Comparison of ENCODE assay signal across 10 cellular contexts in the genomic region with DNA sequence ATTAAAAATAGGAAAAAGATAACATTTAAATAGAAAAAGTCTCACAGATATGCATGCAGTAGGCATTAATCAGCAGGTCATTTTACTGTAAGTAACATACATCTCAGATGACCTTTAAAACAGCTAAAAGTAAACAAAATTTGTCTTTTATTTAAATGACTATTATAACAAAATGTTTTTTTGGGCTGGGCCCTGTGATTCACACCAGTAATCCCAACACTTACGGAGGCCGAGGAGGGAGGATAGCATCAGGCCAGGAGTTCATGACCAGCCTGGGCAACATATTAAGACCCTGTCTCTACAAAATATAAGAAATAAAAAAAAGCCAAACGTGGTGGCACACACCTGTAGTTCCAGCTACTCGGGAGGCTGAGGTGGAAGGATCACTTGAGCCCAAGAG. TPM values are rescaled to one million over a fixed set of nuclear protein-coding genes. Genes with fewer than 3 reads are reported as not detected.
DNase-seq lines count a peak whose midpoint lies in the region; ATAC-seq and TF ChIP-seq lines count a peak whose summit lies in the region.
"Had no signal": no experiment of that assay in that cellular context is flagged by ENCODE, and none has a peak within 500 bp of the region (broad histone marks: within the 10 kb centered on the region; RNA-seq: fewer than 3 reads in every experiment).

No MANE protein-coding gene starts in this region.

- H2BK12ac ChIP-seq in H9 (ENCODE audit: insufficient read length, low read depth, low read length) = peak overlapping the region; percentile 37

- H2AK5ac ChIP-seq in H9 (ENCODE audit: insufficient read length, low read length) = no peak overlapping the region

- H3K4ac ChIP-seq in H9 (ENCODE audit: low read depth, low read length) = no peak overlapping the region; the same call in 1 of the 2 replicates

- H3K9ac ChIP-seq in H9 (ENCODE audit: extremely low read depth, insufficient read length, low read length) = no peak overlapping the region

- H3K56ac ChIP-seq in H9 (ENCODE audit: insufficient read length, low read depth, low read length) = no peak overlapping the region

- H3K4me2 ChIP-seq in H9 (ENCODE audit: insufficient read depth, insufficient read length, low read length) = no peak overlapping the region

- H2BK20ac ChIP-seq in H9 (ENCODE audit: low read depth, low read length, poor library complexity, severe bottlenecking) = no peak overlapping the region

- H3K4me3 ChIP-seq in ascending aorta (no peak overlapping the region), lower lobe of right lung (no peak overlapping the region)

- H4K5ac ChIP-seq in H9 (ENCODE audit: insufficient read length, low read depth, low read length) = no peak overlapping the region

- no peak overlapping the region for H3K27ac ChIP-seq in H9 (ENCODE audit: insufficient read length, low read depth, low read length)
- H3K27ac ChIP-seq in ascending aorta = peak overlapping the region; percentile 89 to 91
- H3K27ac ChIP-seq in lower lobe of right lung = peak overlapping the region; percentile 87

- H3K23me2 ChIP-seq in H9 (ENCODE audit: insufficient read length, low read depth, low read length, poor library complexity, severe bottlenecking) = no peaks in the 10 kb centered on the region

- H4K20me1 ChIP-seq in H9 (ENCODE audit: control insufficient read depth, insufficient read depth, insufficient read length) = no peaks in the 10 kb centered on the region

- no peaks in the 10 kb centered on the region for H3K79me1 ChIP-seq in H9 (ENCODE audit: insufficient read depth, low read depth, low read length, poor library complexity, severe bottlenecking)

- peaks cover 0 to 4% (median 0%) of the 10 kb centered on the region in 3 experiments; a peak in 1 of 7 replicates for H3K36me3 Mint-ChIP-seq in H9 (ENCODE audit: insufficient read depth in 1 of 3, low read depth in 3 of 3)
- H3K36me3 Mint-ChIP-seq in stimulated activated memory B cell treated with anti-CD40 and anti-IgM and Interleukin-4, amounts not matched to agents 10 μg/mL and 1 μg/mL and 100 μg/mL, for 72 hours = peaks cover 31% of the 10 kb centered on the region
- peaks cover 25% of the 10 kb centered on the region for H3K36me3 Mint-ChIP-seq in activated T-cell treated with anti-CD3 and anti-CD28 coated beads, Interleukin-2, amount 50 U/mL, for 24 hours (ENCODE audit: low read depth)

- H3K4me3 Mint-ChIP-seq in H9 = no peak overlapping the region
- H3K4me3 Mint-ChIP-seq in stimulated activated memory B cell treated with anti-CD40 and anti-IgM and Interleukin-4, amounts not matched to agents 10 μg/mL and 1 μg/mL and 100 μg/mL, for 72 hours = no peak overlapping the region
- H3K4me3 Mint-ChIP-seq in activated T-cell treated with anti-CD3 and anti-CD28 coated beads, Interleukin-2, amount 50 U/mL, for 24 hours = no peak overlapping the region
- H3K4me3 Mint-ChIP-seq: activated CD4-positive, alpha-beta memory T cell treated with anti-CD3 and anti-CD28 coated beads for 36 hours had no signal

- no peak overlapping the region for H4K8ac ChIP-seq in H9 (replicated peaks; ENCODE audit: insufficient read length, low read depth, low read length)

- peak overlapping the region in 1 of 3 experiments; percentile 19; a peak in 2 of 7 replicates for H3K27ac Mint-ChIP-seq in H9
- H3K27ac Mint-ChIP-seq in stimulated activated memory B cell treated with anti-CD40 and anti-IgM and Interleukin-4, amounts not matched to agents 10 μg/mL and 1 μg/mL and 100 μg/mL, for 72 hours = peak overlapping the region; percentile 86
- no peak overlapping the region for H3K27ac Mint-ChIP-seq in activated T-cell treated with anti-CD3 and anti-CD28 coated beads, Interleukin-2, amount 50 U/mL, for 24 hours

- no peak overlapping the region for H3K14ac ChIP-seq in H9 (ENCODE audit: insufficient read depth, low read length)

- H3K27me3 ChIP-seq in H9 (ENCODE audit: insufficient read depth, low read length) = no peaks in the 10 kb centered on the region
- no peaks in the 10 kb centered on the region for H3K27me3 ChIP-seq in ascending aorta
- H3K27me3 ChIP-seq in lower lobe of right lung (ENCODE audit: low read depth) = no peaks in the 10 kb centered on the region

- no peak overlapping the region for H3T11ph ChIP-seq in H9 (ENCODE audit: low read length)

- no peaks in the 10 kb centered on the region for H3K9me3 Mint-ChIP-seq in H9
- H3K9me3 Mint-ChIP-seq in stimulated activated memory B cell treated with anti-CD40 and anti-IgM and Interleukin-4, amounts not matched to agents 10 μg/mL and 1 μg/mL and 100 μg/mL, for 72 hours = no peaks in the 10 kb centered on the region
- H3K9me3 Mint-ChIP-seq in activated T-cell treated with anti-CD3 and anti-CD28 coated beads, Interleukin-2, amount 50 U/mL, for 24 hours = no peaks in the 10 kb centered on the region
- H3K9me3 Mint-ChIP-seq: activated CD4-positive, alpha-beta memory T cell treated with anti-CD3 and anti-CD28 coated beads for 36 hours had no signal

- H3K36me3 ChIP-seq in ascending aorta = no peaks in the 10 kb centered on the region
- no peaks in the 10 kb centered on the region for H3K36me3 ChIP-seq in lower lobe of right lung

- intact Hi-C loops in ascending aorta (cut with DNase I) = loop anchor here (5.0 kb wide), 1 partner anchor 51 kb away; a partner anchor contains a TSS
- intact Hi-C loops in lower lobe of right lung (cut with DNase I) = no loop called here

- H3K27me3 Mint-ChIP-seq in H9 (ENCODE audit: low read depth) = no peaks in the 10 kb centered on the region; the same call in 1 of the 2 replicates
- H3K27me3 Mint-ChIP-seq in stimulated activated memory B cell treated with anti-CD40 and anti-IgM and Interleukin-4, amounts not matched to agents 10 μg/mL and 1 μg/mL and 100 μg/mL, for 72 hours = no peaks in the 10 kb centered on the region
- no peaks in the 10 kb centered on the region for H3K27me3 Mint-ChIP-seq in activated T-cell treated with anti-CD3 and anti-CD28 coated beads, Interleukin-2, amount 50 U/mL, for 24 hours
- H3K27me3 Mint-ChIP-seq: activated CD4-positive, alpha-beta memory T cell treated with anti-CD3 and anti-CD28 coated beads for 36 hours had no signal

- H3K4me1 ChIP-seq in H9 (ENCODE audit: insufficient read depth, low read length) (peaks cover 5% of the 10 kb centered on the region; the same call in 1 of the 2 replicates), ascending aorta (peaks cover 26 to 86% of the 10 kb centered on the region in 2 donors), lower lobe of right lung (peaks cover 97% of the 10 kb centered on the region)

- H2BK15ac ChIP-seq in H9 (ENCODE audit: low read depth, low read length) = no peak overlapping the region

- no CpG with 5 or more reads among the region's 4 CpGs for WGBS in H9 (ENCODE audit: extremely low coverage, insufficient read length, low lambda C conversion rate)

- no peak for ATAC-seq in lower lobe of right lung
- no peak for ATAC-seq in stimulated activated memory B cell treated with anti-CD40 and anti-IgM and Interleukin-4, amounts not matched to agents 10 μg/mL and 1 μg/mL and 100 μg/mL, for 72 hours
- ATAC-seq in HG02938 (IDR thresholded peaks at IDR 0.05; ENCODE audit: unreplicated experiment) = no peak

- no peak overlapping the region for H3K23ac ChIP-seq in H9 (ENCODE audit: insufficient read length, low read depth, low read length)

- no peak overlapping the region for H4K91ac ChIP-seq in H9 (ENCODE audit: insufficient read length, low read depth, low read length)

- DNase-seq in H9 = no peak
- no peak for DNase-seq in ascending aorta (ENCODE audit: low spot score in 2 of 2)
- no peak for DNase-seq in lower lobe of right lung
- no peak for DNase-seq in activated T-cell treated with anti-CD3 and anti-CD28 coated beads, Interleukin-2, amount 50 U/mL, for 24 hours
- no peak for DNase-seq in SHP77 (lab: John Stamatoyannopoulos, UW)
- no peak for DNase-seq in HT-29 (ENCODE audit: low spot score)
- DNase-seq: activated CD4-positive, alpha-beta memory T cell treated with anti-CD3 and anti-CD28 coated beads for 36 hours; DND-41 had no signal

- no peak overlapping the region for H2BK5ac ChIP-seq in H9 (ENCODE audit: insufficient read length, low read length)

- peaks cover 18% of the 10 kb centered on the region; the same call in 1 of the 2 replicates for H3K79me2 ChIP-seq in H9 (ENCODE audit: insufficient read depth, low read length)

- H3K9me3 ChIP-seq in H9 (ENCODE audit: control insufficient read depth, low read depth, low read length) = no peaks in the 10 kb centered on the region
- H3K9me3 ChIP-seq in ascending aorta = no peaks in the 10 kb centered on the region
- no peaks in the 10 kb centered on the region for H3K9me3 ChIP-seq in lower lobe of right lung

- H2AFZ ChIP-seq in H9 (ENCODE audit: low read length) = no peak overlapping the region

- peaks cover 60 to 64% of the 10 kb centered on the region in 2 experiments for H3K4me1 Mint-ChIP-seq in H9
- H3K4me1 Mint-ChIP-seq in stimulated activated memory B cell treated with anti-CD40 and anti-IgM and Interleukin-4, amounts not matched to agents 10 μg/mL and 1 μg/mL and 100 μg/mL, for 72 hours = peaks cover 79% of the 10 kb centered on the region
- peaks cover 84% of the 10 kb centered on the region for H3K4me1 Mint-ChIP-seq in activated T-cell treated with anti-CD3 and anti-CD28 coated beads, Interleukin-2, amount 50 U/mL, for 24 hours (ENCODE audit: low read depth)

- no peak overlapping the region for H3K18ac ChIP-seq in H9 (ENCODE audit: insufficient read length, low read depth, low read length)

- no peak overlapping the region for H2BK120ac ChIP-seq in H9 (ENCODE audit: low read depth, low read length, poor library complexity, severe bottlenecking)

- no peak for TF ChIP-seq CTCF in H9 (conservative IDR thresholded peaks at IDR 0.05)
- no peak for TF ChIP-seq CTCF in ascending aorta (IDR thresholded peaks at IDR 0.05)
- no peak for TF ChIP-seq CTCF in lower lobe of right lung (IDR thresholded peaks at IDR 0.05)

RNA-seq across cellular contexts. Expression of a gene that starts 14.8 kb away (rescaled TPM):
- 67.0 and 72.4 TPM in 2 replicates for total RNA-seq in H9 (2021)
- 99.1 TPM for total RNA-seq in ascending aorta
- total RNA-seq in lower lobe of right lung = 265 TPM
- 100 and 111 TPM in 2 replicates for total RNA-seq in HT-29 (2014; rRNA removed; shearing (Covaris generic))

RNA-seq across cellular contexts. Expression of a gene that starts 50.7 kb away (rescaled TPM):
- total RNA-seq in H9 (2021) (1.0 and 2.5 TPM in 2 replicates), ascending aorta (0.21 TPM), lower lobe of right lung (5.5 TPM)
- total RNA-seq in HT-29 (2014; rRNA removed; shearing (Covaris generic)) = 1.2 and 2.5 TPM in 2 replicates
